Comparison of ENCODE assay signal across 9 cellular contexts in genomic region chr11:65868076-65868667, GRCh38. TPM values are rescaled to one million over a fixed set of nuclear protein-coding genes. Genes with fewer than 3 reads are reported as not detected.
A peak's percentile ranks its signal among the peaks of the same experiment; 100 is the strongest.
DNase-seq lines count a peak whose midpoint lies in the region; ATAC-seq and TF ChIP-seq lines count a peak whose summit lies in the region.
"Had no signal": no experiment of that assay in that cellular context is flagged by ENCODE, and none has a peak within 500 bp of the region (broad histone marks: within the 10 kb centered on the region; RNA-seq: fewer than 3 reads in every experiment).

No MANE protein-coding gene starts in this region.

- H3K36me3 Mint-ChIP-seq in activated naive CD4-positive, alpha-beta T cell treated with anti-CD3 and anti-CD28 coated beads for 36 hours (ENCODE audit: low read depth), result peaks cover 14% of the 10 kb centered on the region
- peaks cover 49% of the 10 kb centered on the region for H3K36me3 Mint-ChIP-seq in activated T-cell treated with anti-CD3 and anti-CD28 coated beads, Interleukin-2, amount 50 U/mL, for 24 hours (ENCODE audit: low read depth)

- H3K4me3 Mint-ChIP-seq in activated naive CD4-positive, alpha-beta T cell treated with anti-CD3 and anti-CD28 coated beads for 36 hours, result no peak overlapping the region
- H3K4me3 Mint-ChIP-seq in activated T-cell treated with anti-CD3 and anti-CD28 coated beads, Interleukin-2, amount 50 U/mL, for 24 hours, result no peak overlapping the region

- CTCF ChIA-PET in activated naive CD4-positive, alpha-beta T cell treated with anti-CD3 and anti-CD28 coated beads for 36 hours (lab: Charles Lee), result interaction anchor here (1.1 to 5.0 kb wide), 3 partner anchors 8 to 120 kb away, joined by 3 to 57 read pairs (median 8); partner anchors contain the start of genes FIBP and MUS81

- intact Hi-C loops in activated naive CD4-positive, alpha-beta T cell treated with anti-CD3 and anti-CD28 coated beads for 36 hours (cut with micrococcal nuclease), result no loop called here
- intact Hi-C loops in stomach (cut with DNase I; ENCODE audit: low total_unique reads), result no loop called here

- H3K9me3 Mint-ChIP-seq in activated naive CD4-positive, alpha-beta T cell treated with anti-CD3 and anti-CD28 coated beads for 36 hours, result no peaks in the 10 kb centered on the region
- H3K9me3 Mint-ChIP-seq in activated T-cell treated with anti-CD3 and anti-CD28 coated beads, Interleukin-2, amount 50 U/mL, for 24 hours, result no peaks in the 10 kb centered on the region

- H3K4me1 Mint-ChIP-seq in activated naive CD4-positive, alpha-beta T cell treated with anti-CD3 and anti-CD28 coated beads for 36 hours (ENCODE audit: low read depth), result peaks cover 10% of the 10 kb centered on the region
- peaks cover 20% of the 10 kb centered on the region for H3K4me1 Mint-ChIP-seq in activated T-cell treated with anti-CD3 and anti-CD28 coated beads, Interleukin-2, amount 50 U/mL, for 24 hours (ENCODE audit: low read depth)

- peaks cover 30 to 76% (median 64%) of the 10 kb centered on the region in 4 donors for H3K36me3 ChIP-seq in stomach

- TF ChIP-seq POLR2A in stomach (IDR thresholded peaks at IDR 0.05), result no peak

- peaks cover 26 to 56% (median 36%) of the 10 kb centered on the region in 4 donors for H3K4me1 ChIP-seq in stomach

- H3K27ac Mint-ChIP-seq in activated naive CD4-positive, alpha-beta T cell treated with anti-CD3 and anti-CD28 coated beads for 36 hours, result no peak overlapping the region
- no peak overlapping the region for H3K27ac Mint-ChIP-seq in activated T-cell treated with anti-CD3 and anti-CD28 coated beads, Interleukin-2, amount 50 U/mL, for 24 hours

- H3K9me3 ChIP-seq in iPS-18c (ENCODE audit: control insufficient read depth, insufficient read depth, low read length) (no peaks in the 10 kb centered on the region), stomach (no peaks in the 10 kb centered on the region)

- ATAC-seq in GM21381 (IDR thresholded peaks at IDR 0.05; ENCODE audit: unreplicated experiment), result no peak

- no peak for TF ChIP-seq CTCF in stomach (IDR thresholded peaks at IDR 0.05)

- H3K27me3 Mint-ChIP-seq in activated naive CD4-positive, alpha-beta T cell treated with anti-CD3 and anti-CD28 coated beads for 36 hours (ENCODE audit: low read depth), result no peaks in the 10 kb centered on the region
- H3K27me3 Mint-ChIP-seq in activated T-cell treated with anti-CD3 and anti-CD28 coated beads, Interleukin-2, amount 50 U/mL, for 24 hours, result no peaks in the 10 kb centered on the region

- H3K4me3 ChIP-seq in iPS-18c (ENCODE audit: insufficient read depth, low read depth, low read length) (peak overlapping the region; percentile 41; the same call in 1 of the 2 replicates), stomach (no peak overlapping the region)
- H3K4me3 ChIP-seq: hepatocyte had no signal

- H3K27ac ChIP-seq in stomach, result peak overlapping the region in 1 of 5 donors; percentile 20
- H3K27ac ChIP-seq: hepatocyte had no signal

- WGBS in stomach, 5 donors, result 81 to 87% (median 84%) methylated on average over 14 to 19 of the region's 19 CpGs

- TF ChIP-seq EP300 in stomach (IDR thresholded peaks at IDR 0.05), result no peak

- DNase-seq in activated naive CD4-positive, alpha-beta T cell treated with anti-CD3 and anti-CD28 coated beads for 36 hours, result peak; percentile 36
- DNase-seq in activated naive CD4-positive, alpha-beta T cell (lab: John Stamatoyannopoulos, UW), result no peak
- DNase-seq in RKO (ENCODE audit: low spot score) (peak; percentile 49), stomach (no peak)
- DNase-seq in stimulated activated naive CD4-positive, alpha-beta T cell treated with Interleukin-2 at 50 U/mL for 16 hours (lab: John Stamatoyannopoulos, UW), result peak; percentile 20
- DNase-seq in activated T-cell treated with anti-CD3 and anti-CD28 coated beads, Interleukin-2, amount 50 U/mL, for 24 hours, result no peak

- H3K27me3 ChIP-seq in stomach, result no peaks in the 10 kb centered on the region
- H3K27me3 ChIP-seq: hepatocyte had no signal

RNA-seq across cellular contexts. Expression of gene EFEMP2, which starts 4.4 kb away (rescaled TPM):
- total RNA-seq in activated naive CD4-positive, alpha-beta T cell treated with anti-CD3 and anti-CD28 coated beads for 36 hours, result 10 to 100 TPM; 10.1 to 11.5 TPM
- 10 to 100 TPM; 21.0 to 34.4 (median 23.3) TPM for total RNA-seq in stomach
- 10 to 100 TPM; 31.8 to 37.9 (median 36.0) TPM for polyA plus RNA-seq in stomach

RNA-seq across cellular contexts. Expression of gene MUS81, which starts 7.9 kb away (rescaled TPM):
- total RNA-seq in activated naive CD4-positive, alpha-beta T cell treated with anti-CD3 and anti-CD28 coated beads for 36 hours, result 10 to 100 TPM; 51.4 to 54.7 TPM
- total RNA-seq in stomach, result 100 to 1,000 TPM in 2 of 5 donors, 10 to 100 TPM in 3; 26.4 to 162 (median 81.1) TPM
- 10 to 100 TPM; 32.7 to 64.6 (median 32.9) TPM for polyA plus RNA-seq in stomach

RNA-seq across cellular contexts. Expression of gene CFL1, which starts 10.2 kb away (rescaled TPM):
- 1,000 to 10,000 TPM; 1,043 to 1,085 TPM for total RNA-seq in activated naive CD4-positive, alpha-beta T cell treated with anti-CD3 and anti-CD28 coated beads for 36 hours
- 1,000 to 10,000 TPM in 1 of 5 donors, 100 to 1,000 TPM in 4; 389 to 1,430 (median 677) TPM for total RNA-seq in stomach
- 100 to 1,000 TPM; 534 to 874 (median 658) TPM for polyA plus RNA-seq in stomach

RNA-seq across cellular contexts. Expression of gene CTSW, which starts 11.5 kb away (rescaled TPM):
- total RNA-seq in activated naive CD4-positive, alpha-beta T cell treated with anti-CD3 and anti-CD28 coated beads for 36 hours, result under 1 TPM; 0.91 to 0.95 TPM
- 1 to 10 TPM in 2 of 5 donors, under 1 TPM in 1, not detected in 2; 0.58 to 2.2 (median 1.1) TPM for total RNA-seq in stomach
- 1 to 10 TPM in 2 of 3 donors, under 1 TPM in 1; 0.43 to 2.7 (median 1.6) TPM for polyA plus RNA-seq in stomach
- total RNA-seq: hepatocyte had no signal

RNA-seq across cellular contexts. Expression of gene FIBP, which starts 20.1 kb away (rescaled TPM):
- 10 to 100 TPM; 83.1 to 86.6 TPM for total RNA-seq in activated naive CD4-positive, alpha-beta T cell treated with anti-CD3 and anti-CD28 coated beads for 36 hours
- 100 to 1,000 TPM in 2 of 5 donors, 10 to 100 TPM in 3; 25.4 to 488 (median 74.3) TPM for total RNA-seq in stomach
- 10 to 100 TPM; 45.2 to 76.5 (median 66.0) TPM for polyA plus RNA-seq in stomach

Comparison
In these comparisons a context has a peak if more than half of its experiments do, and no peak if none do; other contexts are left out.
1. DNase-seq: peak in activated naive CD4-positive, alpha-beta T cell treated with anti-CD3 and anti-CD28 coated beads for 36 hours (single experiment), RKO (single experiment) and stimulated activated naive CD4-positive, alpha-beta T cell treated with Interleukin-2 at 50 U/mL for 16 hours (single experiment); none in activated naive CD4-positive, alpha-beta T cell (0 of 4), activated T-cell treated with anti-CD3 and anti-CD28 coated beads, Interleukin-2, amount 50 U/mL, for 24 hours (single experiment) and stomach (single experiment).